10 cellular contexts compared by ENCODE assay signal in the genomic region with DNA sequence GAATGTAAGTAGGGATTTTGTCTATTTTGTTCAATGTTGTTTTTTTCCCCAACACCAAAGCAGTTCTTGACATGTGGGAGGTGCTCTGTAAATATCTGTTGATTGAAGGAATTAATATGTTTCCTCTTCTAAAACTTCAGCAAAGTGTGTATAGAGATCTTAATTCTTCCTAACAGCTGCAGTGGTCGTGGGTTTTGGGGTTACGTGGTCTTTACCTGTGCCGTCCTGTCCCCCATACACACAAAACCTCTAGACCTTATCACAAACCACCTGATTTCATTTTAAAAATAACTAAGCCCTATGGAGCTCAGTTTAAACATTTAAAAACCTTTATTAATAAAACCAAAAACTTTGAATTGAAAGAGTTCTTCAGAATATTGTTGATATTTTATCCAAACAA.
"Had no signal": no experiment of that assay in that cellular context is flagged by ENCODE, and none has a peak within 500 bp of the region (broad histone marks: within the 10 kb centered on the region; RNA-seq: fewer than 3 reads in every experiment).

No MANE protein-coding gene starts in this region.

- H3K4me3 Mint-ChIP-seq: HFFc6 had no signal

- ATAC-seq: HCT116 had no signal

- H3K4me2 ChIP-seq: KMS-11 had no signal

- H2AFZ ChIP-seq: GM23248 had no signal

- H3K4me3 ChIP-seq: GM23248, HAP-1 had no signal

- DNase-seq: GM23248, GOT3, H7, HFFc6, IMR-90, KBM-7 had no signal

- H3K36me3 ChIP-seq: HAP-1 had no signal

- H3K9me3 Mint-ChIP-seq: HFFc6 had no signal

- H3K9ac ChIP-seq: GM23248, KMS-11 had no signal

- H3K27ac Mint-ChIP-seq: HFFc6 had no signal

- H3K9me3 ChIP-seq: HAP-1 had no signal

- H3K27ac ChIP-seq: GM23248, HL-60, KMS-11 had no signal
